ENCODE assay signal across 8 cellular contexts in the genomic region with DNA sequence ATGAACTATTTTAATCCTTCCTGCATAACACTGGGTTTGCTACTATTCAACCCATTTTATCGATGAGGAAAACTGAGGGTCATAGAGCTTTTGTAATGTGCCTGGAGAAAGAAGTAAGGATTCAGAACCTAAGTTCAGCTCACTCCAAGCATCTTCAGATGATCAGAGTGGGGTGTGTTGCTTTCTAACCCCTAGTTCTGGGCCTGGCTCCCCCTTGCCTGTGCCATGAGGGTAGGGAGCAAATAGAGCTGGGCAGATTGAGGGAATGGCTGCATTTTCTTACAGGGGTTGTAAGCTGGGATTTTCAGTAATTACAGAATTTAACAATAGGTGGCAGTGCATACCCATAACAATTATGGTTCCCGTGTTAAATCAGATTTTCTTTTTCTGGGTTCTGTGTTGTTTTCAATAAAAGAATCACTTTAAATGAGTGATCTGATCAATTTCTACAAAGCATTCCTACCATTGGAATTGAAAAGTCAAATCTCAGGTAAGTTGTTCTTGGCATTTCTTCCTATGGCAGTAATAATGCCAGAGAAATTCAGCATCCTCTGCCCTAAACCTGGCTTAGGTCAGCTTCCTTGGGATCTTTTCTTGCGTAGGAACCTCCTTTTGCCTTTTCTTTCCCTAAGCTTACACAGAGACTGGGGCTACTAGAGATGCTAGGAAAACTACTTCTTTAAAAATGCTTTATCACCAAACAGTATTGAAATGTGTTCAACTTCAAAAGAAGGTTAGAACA. TPM values are rescaled to one million over a fixed set of nuclear protein-coding genes. Genes with fewer than 3 reads are reported as not detected.
A peak's percentile ranks its signal among the peaks of the same experiment; 100 is the strongest.
DNase-seq lines count a peak whose midpoint lies in the region; ATAC-seq, FAIRE-seq and TF ChIP-seq lines count a peak whose summit lies in the region.

No MANE protein-coding gene starts in this region.

- POLR2A ChIA-PET in GM10248 (lab: Yijun Ruan, JAX) = no interaction called here

- ATAC-seq in RWPE2 (ENCODE audit: low read depth) (no peak), psoas muscle (no peak)

- WGBS in psoas muscle, 3 donors = 66 to 73% (median 71%) methylated on average over 3 of the region's 3 CpGs

- H3K4me3 Mint-ChIP-seq in activated naive CD4-positive, alpha-beta T cell treated with anti-CD3 and anti-CD28 coated beads, Interleukin-2, amount 10 ng/mL, durations not matched to agents 7 days and 5 days = no peak overlapping the region

- H3K9me3 Mint-ChIP-seq in activated naive CD4-positive, alpha-beta T cell treated with anti-CD3 and anti-CD28 coated beads, Interleukin-2, amount 10 ng/mL, durations not matched to agents 7 days and 5 days = no peaks in the 10 kb centered on the region

- H3K27ac ChIP-seq in HL-60 (replicated peaks) (no peak overlapping the region), RWPE2 (ENCODE audit: poor library complexity, severe bottlenecking) (peak overlapping the region; percentile 92), psoas muscle (peak overlapping the region; percentile 91)

- no peaks in the 10 kb centered on the region for H3K9me3 ChIP-seq in RWPE2 (ENCODE audit: severe bottlenecking)
- H3K9me3 ChIP-seq in psoas muscle = no peaks in the 10 kb centered on the region

- H3K27me3 ChIP-seq in HL-60 (ENCODE audit: insufficient read depth, poor library complexity, severe bottlenecking) = no peaks in the 10 kb centered on the region
- H3K27me3 ChIP-seq in RWPE2 (ENCODE audit: insufficient read depth, poor library complexity, severe bottlenecking) = no peaks in the 10 kb centered on the region
- H3K27me3 ChIP-seq in psoas muscle (ENCODE audit: insufficient read depth in 3 of 3, low read length in 2 of 3) = no peaks in the 10 kb centered on the region

- intact Hi-C loops in psoas muscle (cut with DNase I) = loop anchor here in 1 of 2 donors (5.0 kb wide), 2 partner anchors 58 to 122 kb away; no protein-coding TSS in a partner anchor

- no peaks in the 10 kb centered on the region for H3K4me1 Mint-ChIP-seq in activated naive CD4-positive, alpha-beta T cell treated with anti-CD3 and anti-CD28 coated beads, Interleukin-2, amount 10 ng/mL, durations not matched to agents 7 days and 5 days

- H3K36me3 ChIP-seq in RWPE2 (ENCODE audit: low read depth) = peaks cover 23% of the 10 kb centered on the region; the same call in 1 of the 2 replicates
- H3K36me3 ChIP-seq in psoas muscle (ENCODE audit: insufficient read depth in 1 of 2, low read depth in 1 of 2) = peaks cover 8 to 46% of the 10 kb centered on the region in 2 donors

- H3K36me3 Mint-ChIP-seq in activated naive CD4-positive, alpha-beta T cell treated with anti-CD3 and anti-CD28 coated beads, Interleukin-2, amount 10 ng/mL, durations not matched to agents 7 days and 5 days = no peaks in the 10 kb centered on the region

- DNase-seq in GM10248 (ENCODE audit: extremely low spot score) = peak; percentile 58
- peak in 1 of 2 experiments; percentile 7 for DNase-seq in HL-60 (ENCODE audit: low read depth in 1 of 2, low spot score in 1 of 2)
- no peak for DNase-seq in RWPE2 (ENCODE audit: low spot score)
- peak; percentile 85 for DNase-seq in fibroblast of peridontal ligament (ENCODE audit: extremely low read depth)
- no peak for DNase-seq in psoas muscle
- DNase-seq in activated naive CD4-positive, alpha-beta T cell treated with anti-CD3 and anti-CD28 coated beads, Interleukin-2, amount 10 ng/mL, durations not matched to agents 7 days and 5 days = no peak
- DNase-seq in GM19238 (ENCODE audit: insufficient read length, low spot score) = no peak

- peaks cover 42% of the 10 kb centered on the region for H3K4me1 ChIP-seq in RWPE2 (ENCODE audit: insufficient read depth, poor library complexity, severe bottlenecking)
- peaks cover 59% of the 10 kb centered on the region for H3K4me1 ChIP-seq in psoas muscle

- peak; percentile 93 for FAIRE-seq in A204.1 (lab: Jason Lieb, UNC)

- H3K27ac Mint-ChIP-seq in activated naive CD4-positive, alpha-beta T cell treated with anti-CD3 and anti-CD28 coated beads, Interleukin-2, amount 10 ng/mL, durations not matched to agents 7 days and 5 days = no peak overlapping the region

- CTCF ChIA-PET in GM10248 (lab: Yijun Ruan, JAX) = interaction anchor here (0.8 to 17.5 kb wide), 59 partner anchors 11 to 860 kb away, joined by 3 to 394 read pairs (median 4); partner anchors contain the start of gene IL12A
- CTCF ChIA-PET in activated naive CD4-positive, alpha-beta T cell treated with anti-CD3 and anti-CD28 coated beads, Interleukin-2, amount 10 ng/mL, durations not matched to agents 7 days and 5 days (lab: Charles Lee) = interaction anchor here (0.6 to 6.5 kb wide), 14 partner anchors 10 to 602 kb away, joined by 3 to 106 read pairs (median 4); partner anchors contain the start of gene IL12A

- H3K4me3 ChIP-seq in HL-60 (replicated peaks; ENCODE audit: insufficient read depth, low read length) = no peak overlapping the region
- H3K4me3 ChIP-seq in RWPE2 (ENCODE audit: severe bottlenecking) = no peak overlapping the region
- no peak overlapping the region for H3K4me3 ChIP-seq in psoas muscle

- H3K27me3 Mint-ChIP-seq in activated naive CD4-positive, alpha-beta T cell treated with anti-CD3 and anti-CD28 coated beads, Interleukin-2, amount 10 ng/mL, durations not matched to agents 7 days and 5 days = peaks cover 7% of the 10 kb centered on the region

- TF ChIP-seq CTCF in GM10248 (IDR thresholded peaks at IDR 0.05; ENCODE audit: control extremely low read depth, extremely low read depth, low read depth, missing control alignments) = peak; percentile 56
- peak; percentile 28 for TF ChIP-seq CTCF in HL-60 (IDR thresholded peaks at IDR 0.05; ENCODE audit: insufficient read depth, low read length)
- TF ChIP-seq CTCF in RWPE2 (IDR thresholded peaks at IDR 0.05; ENCODE audit: poor library complexity, severe bottlenecking) = peak; percentile 82
- peak; percentile 44 for TF ChIP-seq CTCF in psoas muscle (IDR thresholded peaks at IDR 0.05)

RNA-seq across cellular contexts. Expression of gene SCHIP1, which starts 45.2 kb away (rescaled TPM):
- total RNA-seq in psoas muscle = 100 to 1,000 TPM in 2 of 4 donors, 10 to 100 TPM in 2; 49.1 to 206 (median 90.3) TPM
- polyA plus RNA-seq in psoas muscle = 100 to 1,000 TPM in 1 of 3 donors, 10 to 100 TPM in 2; 27.1 to 129 (median 68.6) TPM

Comparison
In these comparisons a context has a peak if more than half of its experiments do, and no peak if none do; other contexts are left out.
1. DNase-seq: peak in GM10248 (single experiment) and fibroblast of peridontal ligament (single experiment); none in RWPE2 (single experiment), psoas muscle (0 of 2), activated naive CD4-positive, alpha-beta T cell treated with anti-CD3 and anti-CD28 coated beads, Interleukin-2, amount 10 ng/mL, durations not matched to agents 7 days and 5 days (single experiment) and GM19238 (single experiment).
2. CTCF ChIP-seq: peak in every context shown above with its lines; median percentile 82 in RWPE2; 56 in GM10248; 44 in psoas muscle; 28 in HL-60.